Comparison of ENCODE assay signal across 1 cellular context in the genomic region with DNA sequence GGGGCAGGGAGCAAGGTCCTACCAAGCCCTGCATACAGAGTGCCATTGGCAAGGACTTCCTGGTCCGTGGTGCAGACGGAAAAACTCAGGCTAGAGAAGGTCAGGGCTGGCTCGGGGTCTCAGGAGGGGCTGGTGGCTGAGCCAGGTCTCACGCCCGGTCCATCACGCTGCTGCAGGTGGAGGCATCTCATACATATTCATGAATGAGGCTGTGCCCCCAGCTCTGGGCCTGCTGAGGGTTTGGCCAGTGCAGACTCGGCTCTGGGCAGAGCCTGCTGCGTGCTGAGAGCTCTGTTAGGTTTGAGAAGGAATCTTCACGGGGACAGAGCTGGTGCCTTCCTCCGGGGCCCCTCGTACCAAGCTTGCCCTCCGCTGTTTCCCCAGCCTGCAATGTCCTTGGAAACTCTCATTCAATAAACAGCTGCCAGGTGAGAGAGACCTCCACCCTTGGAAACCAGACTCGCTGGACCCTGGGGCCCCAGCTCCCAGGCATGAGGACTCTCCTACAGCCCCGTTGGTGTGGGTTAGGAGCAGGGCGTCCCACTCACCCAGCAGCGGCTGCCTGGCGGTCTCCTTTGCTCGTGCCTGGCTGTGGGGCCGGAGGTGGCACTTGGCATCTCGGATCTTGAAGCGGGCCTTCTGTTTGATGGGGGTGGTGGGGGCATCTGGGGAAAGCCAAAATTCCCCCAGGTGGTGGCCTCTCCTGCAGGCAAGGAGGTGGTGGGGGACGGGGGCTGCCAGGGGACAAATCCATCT.
TF ChIP-seq lines count a peak whose summit lies in the region.

No MANE protein-coding gene starts in this region.

TF ChIP-seq in H1, 55 proteins besides CTCF, POLR2A, EP300 and RAD21:
- no peak for TF ChIP-seq SIX5 (IDR thresholded peaks at IDR 0.05; ENCODE audit: low read depth, low read length)
- no peak for TF ChIP-seq TCF12 (IDR thresholded peaks at IDR 0.05; ENCODE audit: low read depth, low read length)
- TF ChIP-seq CEBPB (IDR thresholded peaks at IDR 0.05; ENCODE audit: low read depth, low read length) = no peak
- TF ChIP-seq CBX5 (IDR thresholded peaks at IDR 0.05; ENCODE audit: low read depth, low read length) = no peak
- TF ChIP-seq BCL11A (IDR thresholded peaks at IDR 0.05; ENCODE audit: low read depth in 2 of 2, low read length in 2 of 2) = no peak
- TF ChIP-seq, protein P1, sequence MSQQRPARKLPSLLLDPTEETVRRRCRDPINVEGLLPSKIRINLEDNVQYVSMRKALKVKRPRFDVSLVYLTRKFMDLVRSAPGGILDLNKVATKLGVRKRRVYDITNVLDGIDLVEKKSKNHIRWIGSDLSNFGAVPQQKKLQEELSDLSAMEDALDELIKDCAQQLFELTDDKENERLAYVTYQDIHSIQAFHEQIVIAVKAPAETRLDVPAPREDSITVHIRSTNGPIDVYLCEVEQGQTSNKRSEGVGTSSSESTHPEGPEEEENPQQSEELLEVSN (IDR thresholded peaks at IDR 0.05) = no peak
- TF ChIP-seq MAFK (IDR thresholded peaks at IDR 0.05; ENCODE audit: low read depth, low read length) = no peak
- TF ChIP-seq EGR1 (IDR thresholded peaks at IDR 0.05; ENCODE audit: borderline replicate concordance, low read depth, low read length) = no peak
- no peak for TF ChIP-seq NANOG (IDR thresholded peaks at IDR 0.05; ENCODE audit: insufficient read depth, low read depth, low read length, poor library complexity, severe bottlenecking)
